1 cellular context compared by ENCODE assay signal in the genomic region with DNA sequence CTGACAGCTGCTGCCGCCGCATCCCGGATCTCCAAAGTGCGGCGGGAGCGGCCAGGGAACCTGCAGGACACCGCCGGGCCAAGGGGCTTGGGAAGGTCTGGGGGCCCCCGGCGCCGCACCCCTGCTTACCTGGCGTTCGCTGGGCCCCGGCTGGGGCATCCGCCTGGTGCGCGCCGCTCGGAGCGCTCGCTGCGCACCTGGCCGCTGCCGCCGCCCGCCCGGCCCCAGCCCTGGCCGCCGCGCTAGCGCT.
TF ChIP-seq lines count a peak whose summit lies in the region.

No MANE protein-coding gene starts in this region.

TF ChIP-seq in HepG2, 621 proteins besides CTCF, POLR2A, EP300 and RAD21:
- no peak for TF ChIP-seq ZNF547 (CRISPR knock-in tag; IDR thresholded peaks at IDR 0.05)
- TF ChIP-seq CBFB (CRISPR knock-in tag; IDR thresholded peaks at IDR 0.05) = no peak
- peak; percentile 92 for TF ChIP-seq HNRNPLL (IDR thresholded peaks at IDR 0.05; ENCODE audit: low read depth, low read length, poor library complexity, severe bottlenecking)
- TF ChIP-seq ZNF280D (CRISPR knock-in tag; IDR thresholded peaks at IDR 0.05) = no peak
- TF ChIP-seq ZNF776 (CRISPR knock-in tag; IDR thresholded peaks at IDR 0.05) = peak; percentile 45; the same call in 1 of the 2 replicates
- TF ChIP-seq HOXA7 (CRISPR knock-in tag; IDR thresholded peaks at IDR 0.05) = no peak
- peak; percentile 17; the same call in 1 of the 2 replicates for TF ChIP-seq ZNF777 (CRISPR knock-in tag; IDR thresholded peaks at IDR 0.05)
- no peak; the same call in 1 of the 2 replicates for TF ChIP-seq ZNF563 (CRISPR knock-in tag; IDR thresholded peaks at IDR 0.05)
- no peak for TF ChIP-seq ERF (CRISPR knock-in tag; IDR thresholded peaks at IDR 0.05)
- TF ChIP-seq ZNF709 (CRISPR knock-in tag; IDR thresholded peaks at IDR 0.05) = no peak
